ENCODE assay signal across 13 cellular contexts in genomic region chr1:74396462-74396861, GRCh38.
"Had no signal": no experiment of that assay in that cellular context is flagged by ENCODE, and none has a peak within 500 bp of the region (broad histone marks: within the 10 kb centered on the region; RNA-seq: fewer than 3 reads in every experiment).

No MANE protein-coding gene starts in this region.

- ATAC-seq: activated naive CD8-positive, alpha-beta T cell treated with anti-CD3 and anti-CD28 coated beads, Interleukin-2, amount 50 U/mL, for 24 hours; activated T-helper 17 cell treated with anti-CD3 and anti-CD28 coated beads, Interleukin-2, amount 50 U/mL, for 72 hours; SK-N-SH treated with all-trans-retinoic acid at 6 μM for 48 hours had no signal

- H3K9ac ChIP-seq: parathyroid adenoma had no signal

- H3K4me1 ChIP-seq: parathyroid adenoma, vagina had no signal

- H2AFZ ChIP-seq: parathyroid adenoma had no signal

- H3K27me3 Mint-ChIP-seq: activated naive CD8-positive, alpha-beta T cell treated with anti-CD3 and anti-CD28 coated beads, Interleukin-2, amount 50 U/mL, for 24 hours had no signal

- H3K27me3 ChIP-seq: vagina had no signal

- H3K9me3 ChIP-seq: thoracic aorta, vagina had no signal

- H3K36me3 ChIP-seq: thoracic aorta, vagina had no signal

- H3K4me3 ChIP-seq: lung, thoracic aorta, vagina had no signal

- H3K27ac Mint-ChIP-seq: activated naive CD4-positive, alpha-beta T cell treated with anti-CD3 and anti-CD28 coated beads for 36 hours; activated naive CD8-positive, alpha-beta T cell treated with anti-CD3 and anti-CD28 coated beads, Interleukin-2, amount 50 U/mL, for 24 hours; activated T-helper 17 cell treated with anti-CD3 and anti-CD28 coated beads, Interleukin-2, amount 50 U/mL, for 72 hours had no signal

- H3K4me3 Mint-ChIP-seq: activated naive CD4-positive, alpha-beta T cell treated with anti-CD3 and anti-CD28 coated beads for 36 hours; activated naive CD8-positive, alpha-beta T cell treated with anti-CD3 and anti-CD28 coated beads, Interleukin-2, amount 50 U/mL, for 24 hours; activated T-helper 17 cell treated with anti-CD3 and anti-CD28 coated beads, Interleukin-2, amount 50 U/mL, for 72 hours had no signal

- H3K9me3 Mint-ChIP-seq: activated naive CD4-positive, alpha-beta T cell treated with anti-CD3 and anti-CD28 coated beads for 36 hours; activated naive CD8-positive, alpha-beta T cell treated with anti-CD3 and anti-CD28 coated beads, Interleukin-2, amount 50 U/mL, for 24 hours; activated T-helper 17 cell treated with anti-CD3 and anti-CD28 coated beads, Interleukin-2, amount 50 U/mL, for 72 hours had no signal

- DNase-seq: activated CD4-positive, CD25-positive, alpha-beta regulatory T cell treated with anti-CD3 and anti-CD28 coated beads, Interleukin-2, amount 50 U/mL, for 72 hours; activated naive CD4-positive, alpha-beta T cell treated with anti-CD3 and anti-CD28 coated beads for 36 hours; activated naive CD8-positive, alpha-beta T cell treated with anti-CD3 and anti-CD28 coated beads, Interleukin-2, amount 50 U/mL, for 24 hours; aorta; hypothalamus; midbrain; retina had no signal

- H3K27ac ChIP-seq: parathyroid adenoma, thoracic aorta, vagina had no signal

- H3K4me1 Mint-ChIP-seq: activated naive CD8-positive, alpha-beta T cell treated with anti-CD3 and anti-CD28 coated beads, Interleukin-2, amount 50 U/mL, for 24 hours had no signal

- H3K79me2 ChIP-seq: parathyroid adenoma had no signal
